Comparison of ENCODE assay signal across 18 cellular contexts in the genomic region with DNA sequence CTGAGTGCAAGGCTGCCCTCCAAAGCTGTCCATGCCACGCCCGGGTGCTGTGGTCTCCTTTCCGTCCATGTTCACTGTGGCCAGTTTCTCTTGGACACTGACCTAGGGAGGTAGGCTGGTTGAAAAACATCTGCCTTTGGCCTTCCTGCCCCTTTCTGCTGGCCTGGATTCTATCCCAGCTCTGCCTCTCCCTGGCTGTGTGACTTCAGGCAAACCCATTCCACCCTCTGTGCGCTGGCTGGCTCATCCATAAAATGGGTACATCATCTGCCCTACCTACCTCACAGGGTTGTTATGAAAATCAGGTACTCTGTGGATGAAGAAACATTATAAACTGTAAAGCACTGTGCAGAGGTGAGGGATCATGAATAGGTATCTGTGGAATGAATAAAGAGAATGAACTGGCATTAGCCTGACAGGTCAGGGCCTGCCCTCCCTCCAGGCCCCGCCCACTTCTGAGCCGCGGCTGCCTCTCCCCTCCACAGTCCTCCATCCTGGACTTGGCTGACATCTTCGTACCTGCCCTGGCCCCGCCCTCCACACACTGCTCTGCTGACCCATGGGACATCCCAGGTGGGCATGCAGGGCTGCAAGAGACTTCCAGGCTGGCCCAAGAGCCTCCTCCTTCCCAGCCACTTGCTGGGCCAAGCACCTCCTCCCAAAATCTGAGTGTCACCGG. TPM values are rescaled to one million over a fixed set of nuclear protein-coding genes. Genes with fewer than 3 reads are reported as not detected.
A peak's percentile ranks its signal among the peaks of the same experiment; 100 is the strongest.
DNase-seq lines count a peak whose midpoint lies in the region; ATAC-seq, FAIRE-seq and TF ChIP-seq lines count a peak whose summit lies in the region.
"Had no signal": no experiment of that assay in that cellular context is flagged by ENCODE, and none has a peak within 500 bp of the region (broad histone marks: within the 10 kb centered on the region; RNA-seq: fewer than 3 reads in every experiment).

No MANE protein-coding gene starts in this region.

- H3K4me3 ChIP-seq in BLaER1, result no peak overlapping the region
- no peak overlapping the region for H3K4me3 ChIP-seq in HEK293 (ENCODE audit: low read depth, low read length)
- peak overlapping the region in 1 of 3 experiments; percentile 87; a peak in 2 of 6 replicates for H3K4me3 ChIP-seq in HepG2 (replicated peaks in 1 of 3; ENCODE audit: insufficient read depth in 1 of 3, low read depth in 2 of 3, low read length in 3 of 3)
- H3K4me3 ChIP-seq: body of pancreas, SK-N-MC, spleen had no signal

- H3K9ac ChIP-seq in BLaER1, result no peak overlapping the region
- no peak overlapping the region; the same call in 1 of the 2 replicates for H3K9ac ChIP-seq in HepG2 (ENCODE audit: insufficient read depth, low read depth, low read length)
- H3K9ac ChIP-seq: parathyroid adenoma had no signal

- peak; percentile 84 for DNase-seq in MCF 10A (ENCODE audit: unreplicated experiment)
- no peak for DNase-seq in HepG2 (ENCODE audit: low spot score)
- no peak for DNase-seq in RPMI8226
- DNase-seq in dermis blood vessel endothelial cell, result no peak
- no peak for DNase-seq in stimulated activated CD4-positive, alpha-beta T cell treated with anti-CD3 and anti-CD28 coated beads, Interleukin-12 subunit alpha, Interleukin-12 subunit beta, amount 100 ng/mL, for 4 hours
- DNase-seq: activated CD8-positive, alpha-beta memory T cell treated with anti-CD3 and anti-CD28 coated beads for 24 hours; activated gamma-delta T cell treated with Interleukin-2 at 50 U/mL for 16 hours; EL; foreskin fibroblast; KBM-7; NCI-H1436; spleen had no signal

- in situ Hi-C loops in HepG2 (cut with HindIII; ENCODE audit: extremely low pct_ligation_motif_present, low pct_unique_long_range_greater_than_20kb), result loop anchor here (10.0 kb wide), 1 partner anchor 415 kb away; no protein-coding TSS in a partner anchor

- H3K9me3 Mint-ChIP-seq in MCF 10A (ENCODE audit: unreplicated experiment), result no peaks in the 10 kb centered on the region

- no peaks in the 10 kb centered on the region for H3K27me3 Mint-ChIP-seq in MCF 10A (ENCODE audit: insufficient read depth, unreplicated experiment)

- 45% methylated on average over 10 of the region's 10 CpGs for WGBS in HepG2 (ENCODE audit: low lambda C conversion rate)

- H3K4me1 ChIP-seq in BLaER1, result peaks cover 49% of the 10 kb centered on the region
- H3K4me1 ChIP-seq in HEK293 (ENCODE audit: control insufficient read depth, insufficient read depth, low read length), result peaks cover 8% of the 10 kb centered on the region
- peaks cover 72% of the 10 kb centered on the region for H3K4me1 ChIP-seq in HepG2 (ENCODE audit: insufficient read depth, low read length)

- TF ChIP-seq CTCF in HEK293 (tag by site-specific recombination; IDR thresholded peaks at IDR 0.05) (no peak), MCF 10A (IDR thresholded peaks at IDR 0.05; ENCODE audit: unreplicated experiment) (no peak), HepG2 (CRISPR knock-in tag; IDR thresholded peaks at IDR 0.05) (no peak)

- H3K9me3 ChIP-seq in BLaER1, result no peaks in the 10 kb centered on the region
- no peaks in the 10 kb centered on the region for H3K9me3 ChIP-seq in HEK293 (ENCODE audit: control insufficient read depth, insufficient read depth, low read depth, low read length)
- no peaks in the 10 kb centered on the region for H3K9me3 ChIP-seq in HepG2 (ENCODE audit: low read length)
- H3K9me3 ChIP-seq: body of pancreas, spleen had no signal

- H3K27me3 ChIP-seq in BLaER1, result peaks cover 9% of the 10 kb centered on the region
- no peaks in the 10 kb centered on the region; a peak in 1 of 5 replicates for H3K27me3 ChIP-seq in HepG2 (ENCODE audit: control insufficient read depth in 1 of 2, insufficient read depth in 2 of 2, low read length in 2 of 2)
- H3K27me3 ChIP-seq: body of pancreas had no signal

- peak; percentile 40 for FAIRE-seq in HepG2 (lab: Jason Lieb, UNC)

- H3K4me3 Mint-ChIP-seq in MCF 10A (ENCODE audit: unreplicated experiment), result no peak overlapping the region

- H3K36me3 Mint-ChIP-seq in MCF 10A (ENCODE audit: insufficient read depth, unreplicated experiment), result no peaks in the 10 kb centered on the region

- no peak for ATAC-seq in HepG2
- no peak for ATAC-seq in HG03135 (IDR thresholded peaks at IDR 0.05; ENCODE audit: unreplicated experiment)
- ATAC-seq: body of pancreas had no signal

- POLR2A ChIA-PET in HEK293 (lab: Yijun Ruan, JAX), result no interaction called here
- POLR2A ChIA-PET in MCF 10A (lab: Yijun Ruan, JAX), result interaction anchor here (1.0 to 5.6 kb wide), 2 partner anchors 23 to 54 kb away, joined by 3 to 59 read pairs; no protein-coding TSS in a partner anchor
- POLR2A ChIA-PET in HepG2 (lab: Yijun Ruan, JAX), result interaction anchor here (1.0 to 3.6 kb wide), 4 partner anchors 9 to 61 kb away, joined by 3 to 20 read pairs (median 4); no protein-coding TSS in a partner anchor

- intact Hi-C loops in MCF 10A (cut with micrococcal nuclease), result loop anchor here (10.0 kb wide), 1 partner anchor 415 kb away; no protein-coding TSS in a partner anchor
- intact Hi-C loops in HepG2 (cut with micrococcal nuclease; ENCODE audit: unreplicated experiment), result loop anchor here (10.0 kb wide), 1 partner anchor 415 kb away; no protein-coding TSS in a partner anchor

- no peak for TF ChIP-seq POLR2A in HepG2 (IDR thresholded peaks at IDR 0.05; ENCODE audit: insufficient read depth in 1 of 2, low read depth in 2 of 2, low read length in 2 of 2)

- H4K20me1 ChIP-seq in BLaER1 (no peaks in the 10 kb centered on the region), HepG2 (ENCODE audit: insufficient read depth, low read length) (no peaks in the 10 kb centered on the region)

- peaks cover 43% of the 10 kb centered on the region for H3K4me1 Mint-ChIP-seq in MCF 10A (ENCODE audit: insufficient read depth, unreplicated experiment)

- TF ChIP-seq RAD21 in HepG2 (CRISPR knock-in tag; IDR thresholded peaks at IDR 0.05), result no peak

- CTCF ChIA-PET in HEK293 (lab: Yijun Ruan, JAX), result interaction anchor here (6.7 kb wide), 1 partner anchor 87 kb away, joined by 58 read pairs; no protein-coding TSS in a partner anchor
- CTCF ChIA-PET in MCF 10A (lab: Yijun Ruan, JAX), result interaction anchor here (0.6 to 1.3 kb wide), 3 partner anchors 20 to 57 kb away, joined by 3 read pairs; no protein-coding TSS in a partner anchor
- CTCF ChIA-PET in HepG2 (lab: Yijun Ruan, JAX; ENCODE audit: low intra/inter-chr PET ratio, low total read pairs), result no interaction called here

- no peaks in the 10 kb centered on the region for H3K79me2 ChIP-seq in HepG2 (ENCODE audit: insufficient read depth, low read length)

- peak overlapping the region; percentile 68 for H3K27ac Mint-ChIP-seq in MCF 10A (ENCODE audit: low read depth, unreplicated experiment)

- no peaks in the 10 kb centered on the region for H3K36me3 ChIP-seq in BLaER1
- H3K36me3 ChIP-seq in HEK293 (ENCODE audit: control insufficient read depth in 2 of 2, insufficient read depth in 1 of 2, low read length in 2 of 2), result no peaks in the 10 kb centered on the region
- no peaks in the 10 kb centered on the region for H3K36me3 ChIP-seq in HepG2 (replicated peaks in 1 of 2; ENCODE audit: control insufficient read depth in 1 of 2, insufficient read depth in 2 of 2, low read length in 2 of 2)
- H3K36me3 ChIP-seq: spleen had no signal

- no peak overlapping the region for H2AFZ ChIP-seq in HepG2 (ENCODE audit: low read length)
- H2AFZ ChIP-seq: parathyroid adenoma had no signal

- TF ChIP-seq EP300 in HepG2 (IDR thresholded peaks at IDR 0.05; ENCODE audit: low read depth in 2 of 2, low read length in 2 of 2) (no peak), HepG2 (CRISPR knock-in tag; IDR thresholded peaks at IDR 0.05; ENCODE audit: borderline replicate concordance) (no peak)

- BruUV-seq in MCF 10A (replicated peaks; lab: Mats Ljungman, UMichigan) (no TSS peak), HepG2 (replicated peaks; lab: Mats Ljungman, UMichigan) (no TSS peak)

- 0 out of 2 replicates have a peak overlapping the region, but pooled peaks have one; percentile 89 for H3K4me2 ChIP-seq in BLaER1
- peak overlapping the region; percentile 97 for H3K4me2 ChIP-seq in HepG2 (ENCODE audit: low read depth, low read length)

- H3K27ac ChIP-seq in BLaER1 (no peak overlapping the region), HEK293 (ENCODE audit: extremely low read depth, low read depth, low read length) (peak overlapping the region; percentile 12; the same call in 1 of the 2 replicates), HepG2 (ENCODE audit: extremely low read length, insufficient read depth, low read length) (no peak overlapping the region)
- H3K27ac ChIP-seq: parathyroid adenoma, SK-N-MC, spleen had no signal

RNA-seq across cellular contexts. Expression of gene SPATA20, which starts 7.1 kb away (rescaled TPM):
- total RNA-seq in MCF 10A (2022) (35.3 and 39.4 TPM in 2 replicates), HepG2 (2016; rRNA removed; fragmentation: Illumina TruSeq; extraction: Trizol) (35.7 and 64.8 TPM in 2 replicates), dermis blood vessel endothelial cell (36.8 and 43.6 TPM in 2 replicates)
- total RNA-seq in HepG2 (2016; cell fraction: cytosol; rRNA removed; fragmentation: Illumina TruSeq; extraction: Trizol; ENCODE audit: low read depth), result 38.7 and 45.5 TPM in 2 replicates
- total RNA-seq in HepG2 (2016; cell fraction: insoluble cytoplasmic fraction; rRNA removed; fragmentation: Illumina TruSeq; extraction: Trizol), result 31.6 and 65.5 TPM in 2 replicates
- 64.2 and 68.5 TPM in 2 replicates for total RNA-seq in HepG2 (2016; cell fraction: membrane; rRNA removed; fragmentation: Illumina TruSeq; extraction: Trizol)
- total RNA-seq in HepG2 (2016; cell fraction: nucleus; rRNA removed; fragmentation: Illumina TruSeq; extraction: Trizol), result 65.8 and 68.8 TPM in 2 replicates
- polyA plus RNA-seq in HepG2 (2011; rRNA removed), result 36.1 and 38.1 TPM in 2 replicates
- 16.3 and 29.3 TPM in 2 replicates for polyA plus RNA-seq in HepG2 (2011; cell fraction: cytosol; rRNA removed)
- 301 and 348 TPM in 2 replicates for polyA plus RNA-seq in HepG2 (2011; cell fraction: nucleus; rRNA removed)
- 22.4 and 25.0 TPM in 2 replicates for polyA plus RNA-seq in HepG2 (2012)
- 38.7 and 44.0 TPM in 2 replicates for polyA plus RNA-seq in HepG2 (2016; cell fraction: cytosol; fragmentation: Illumina TruSeq; extraction: Trizol; ENCODE audit: low read depth)
- 36.7 and 39.9 TPM in 2 replicates for polyA plus RNA-seq in HepG2 (2016; cell fraction: insoluble cytoplasmic fraction; fragmentation: Illumina TruSeq; extraction: Trizol; ENCODE audit: low read depth)
- polyA plus RNA-seq in HepG2 (2016; cell fraction: membrane; fragmentation: Illumina TruSeq; extraction: Trizol; ENCODE audit: low read depth), result 62.1 and 66.1 TPM in 2 replicates
- 150 and 152 TPM in 2 replicates for polyA plus RNA-seq in HepG2 (2016; cell fraction: nucleus; fragmentation: Illumina TruSeq; extraction: Trizol; ENCODE audit: insufficient read depth, low read depth)
- 11.3 and 57.4 TPM in 2 replicates for polyA minus RNA-seq in HepG2 (2011; rRNA and poly(A)+ RNA removed; ENCODE audit: low replicate concordance)
- 12.1 and 17.9 TPM in 2 replicates for polyA minus RNA-seq in HepG2 (2011; cell fraction: cytosol; rRNA and poly(A)+ RNA removed)
- 52.6 and 68.2 TPM in 2 replicates for polyA minus RNA-seq in HepG2 (2011; cell fraction: nucleus; rRNA and poly(A)+ RNA removed)

RNA-seq across cellular contexts. Expression of gene EPN3, which starts 7.4 kb away (rescaled TPM):
- 2.1 and 4.4 TPM in 2 replicates for total RNA-seq in MCF 10A (2022)
- total RNA-seq in HepG2 (2016; rRNA removed; fragmentation: Illumina TruSeq; extraction: Trizol), result 0.41 and 0.95 TPM in 2 replicates
- total RNA-seq in HepG2 (2016; cell fraction: cytosol; rRNA removed; fragmentation: Illumina TruSeq; extraction: Trizol; ENCODE audit: low read depth), result 0.88 and 1.1 TPM in 2 replicates
- total RNA-seq in HepG2 (2016; cell fraction: insoluble cytoplasmic fraction; rRNA removed; fragmentation: Illumina TruSeq; extraction: Trizol), result 0.54 and 0.71 TPM in 2 replicates
- total RNA-seq in HepG2 (2016; cell fraction: membrane; rRNA removed; fragmentation: Illumina TruSeq; extraction: Trizol), result 0.90 and 1.3 TPM in 2 replicates
- 1.1 and 1.6 TPM in 2 replicates for total RNA-seq in HepG2 (2016; cell fraction: nucleus; rRNA removed; fragmentation: Illumina TruSeq; extraction: Trizol)
- polyA plus RNA-seq in HepG2 (2011; rRNA removed), result 0.05 and 0.11 TPM in 2 replicates
- 0.04 and 0.09 TPM in 2 replicates for polyA plus RNA-seq in HepG2 (2011; cell fraction: cytosol; rRNA removed)
- 0.23 and 0.35 TPM in 2 replicates for polyA plus RNA-seq in HepG2 (2011; cell fraction: nucleus; rRNA removed)
- polyA plus RNA-seq in HepG2 (2012), result 0.09 and 0.15 TPM in 2 replicates
- 0.40 and 0.55 TPM in 2 replicates for polyA plus RNA-seq in HepG2 (2016; cell fraction: cytosol; fragmentation: Illumina TruSeq; extraction: Trizol; ENCODE audit: low read depth)
- polyA plus RNA-seq in HepG2 (2016; cell fraction: insoluble cytoplasmic fraction; fragmentation: Illumina TruSeq; extraction: Trizol; ENCODE audit: low read depth), result 1.2 and 1.4 TPM in 2 replicates
- polyA plus RNA-seq in HepG2 (2016; cell fraction: membrane; fragmentation: Illumina TruSeq; extraction: Trizol; ENCODE audit: low read depth), result 0.73 and 0.91 TPM in 2 replicates
- 1.2 and 1.7 TPM in 2 replicates for polyA plus RNA-seq in HepG2 (2016; cell fraction: nucleus; fragmentation: Illumina TruSeq; extraction: Trizol; ENCODE audit: insufficient read depth, low read depth)
- 0.35 and 1.4 TPM in 2 replicates for polyA minus RNA-seq in HepG2 (2011; rRNA and poly(A)+ RNA removed; ENCODE audit: low replicate concordance)
- 0.20 and 0.53 TPM in 2 replicates for polyA minus RNA-seq in HepG2 (2011; cell fraction: cytosol; rRNA and poly(A)+ RNA removed)
- 1.1 and 3.2 TPM in 2 replicates for polyA minus RNA-seq in HepG2 (2011; cell fraction: nucleus; rRNA and poly(A)+ RNA removed)
- under 0.01 TPM in 1 of 2 replicates, not detected in the other for total RNA-seq in dermis blood vessel endothelial cell
- total RNA-seq: spleen had no signal

RNA-seq across cellular contexts. Expression of gene CACNA1G, which starts 20.6 kb away (rescaled TPM):
- total RNA-seq in MCF 10A (2022) (not detected in 2 replicates), HepG2 (2016; rRNA removed; fragmentation: Illumina TruSeq; extraction: Trizol) (0.02 TPM in 1 of 2 replicates, not detected in the other), dermis blood vessel endothelial cell (not detected in 2 replicates)
- total RNA-seq in HepG2 (2016; cell fraction: cytosol; rRNA removed; fragmentation: Illumina TruSeq; extraction: Trizol; ENCODE audit: low read depth), result not detected in 2 replicates
- not detected in 2 replicates for total RNA-seq in HepG2 (2016; cell fraction: insoluble cytoplasmic fraction; rRNA removed; fragmentation: Illumina TruSeq; extraction: Trizol)
- total RNA-seq in HepG2 (2016; cell fraction: membrane; rRNA removed; fragmentation: Illumina TruSeq; extraction: Trizol), result not detected in 2 replicates
- not detected in 2 replicates for total RNA-seq in HepG2 (2016; cell fraction: nucleus; rRNA removed; fragmentation: Illumina TruSeq; extraction: Trizol)
- 0.01 TPM in 1 of 2 replicates, not detected in the other for polyA plus RNA-seq in HepG2 (2011; rRNA removed)
- polyA plus RNA-seq in HepG2 (2011; cell fraction: cytosol; rRNA removed), result 0.01 TPM in 1 of 2 replicates, not detected in the other
- 0.02 and 0.08 TPM in 2 replicates for polyA plus RNA-seq in HepG2 (2011; cell fraction: nucleus; rRNA removed)
- polyA plus RNA-seq in HepG2 (2012), result not detected in 2 replicates
- not detected in 2 replicates for polyA plus RNA-seq in HepG2 (2016; cell fraction: cytosol; fragmentation: Illumina TruSeq; extraction: Trizol; ENCODE audit: low read depth)
- polyA plus RNA-seq in HepG2 (2016; cell fraction: insoluble cytoplasmic fraction; fragmentation: Illumina TruSeq; extraction: Trizol; ENCODE audit: low read depth), result not detected in 2 replicates
- polyA plus RNA-seq in HepG2 (2016; cell fraction: membrane; fragmentation: Illumina TruSeq; extraction: Trizol; ENCODE audit: low read depth), result not detected in 2 replicates
- not detected in 2 replicates for polyA plus RNA-seq in HepG2 (2016; cell fraction: nucleus; fragmentation: Illumina TruSeq; extraction: Trizol; ENCODE audit: insufficient read depth, low read depth)
- not detected in 2 replicates for polyA minus RNA-seq in HepG2 (2011; rRNA and poly(A)+ RNA removed; ENCODE audit: low replicate concordance)
- not detected in 2 replicates for polyA minus RNA-seq in HepG2 (2011; cell fraction: cytosol; rRNA and poly(A)+ RNA removed)
- polyA minus RNA-seq in HepG2 (2011; cell fraction: nucleus; rRNA and poly(A)+ RNA removed), result not detected in 2 replicates

RNA-seq across cellular contexts. Expression of gene MYCBPAP, which starts 31.7 kb away (rescaled TPM):
- 0.19 TPM in 1 of 2 replicates, not detected in the other for total RNA-seq in MCF 10A (2022)
- total RNA-seq in HepG2 (2016; rRNA removed; fragmentation: Illumina TruSeq; extraction: Trizol), result 0.24 and 0.36 TPM in 2 replicates
- total RNA-seq in HepG2 (2016; cell fraction: cytosol; rRNA removed; fragmentation: Illumina TruSeq; extraction: Trizol; ENCODE audit: low read depth), result not detected in 2 replicates
- 0.09 and 0.32 TPM in 2 replicates for total RNA-seq in HepG2 (2016; cell fraction: insoluble cytoplasmic fraction; rRNA removed; fragmentation: Illumina TruSeq; extraction: Trizol)
- total RNA-seq in HepG2 (2016; cell fraction: membrane; rRNA removed; fragmentation: Illumina TruSeq; extraction: Trizol), result 0.41 TPM in 1 of 2 replicates, not detected in the other
- total RNA-seq in HepG2 (2016; cell fraction: nucleus; rRNA removed; fragmentation: Illumina TruSeq; extraction: Trizol), result 0.47 and 1.0 TPM in 2 replicates
- polyA plus RNA-seq in HepG2 (2011; rRNA removed), result 0.18 and 0.22 TPM in 2 replicates
- polyA plus RNA-seq in HepG2 (2011; cell fraction: cytosol; rRNA removed), result 0.12 and 0.13 TPM in 2 replicates
- polyA plus RNA-seq in HepG2 (2011; cell fraction: nucleus; rRNA removed), result 0.69 and 1.0 TPM in 2 replicates
- 0.48 and 0.56 TPM in 2 replicates for polyA plus RNA-seq in HepG2 (2012)
- not detected in 2 replicates for polyA plus RNA-seq in HepG2 (2016; cell fraction: cytosol; fragmentation: Illumina TruSeq; extraction: Trizol; ENCODE audit: low read depth)
- polyA plus RNA-seq in HepG2 (2016; cell fraction: insoluble cytoplasmic fraction; fragmentation: Illumina TruSeq; extraction: Trizol; ENCODE audit: low read depth), result 0.36 and 0.41 TPM in 2 replicates
- polyA plus RNA-seq in HepG2 (2016; cell fraction: membrane; fragmentation: Illumina TruSeq; extraction: Trizol; ENCODE audit: low read depth), result 0.07 TPM in 1 of 2 replicates, not detected in the other
- polyA plus RNA-seq in HepG2 (2016; cell fraction: nucleus; fragmentation: Illumina TruSeq; extraction: Trizol; ENCODE audit: insufficient read depth, low read depth), result 0.93 and 1.1 TPM in 2 replicates
- polyA minus RNA-seq in HepG2 (2011; rRNA and poly(A)+ RNA removed; ENCODE audit: low replicate concordance), result 0.33 TPM in 1 of 2 replicates, not detected in the other
- polyA minus RNA-seq in HepG2 (2011; cell fraction: cytosol; rRNA and poly(A)+ RNA removed), result not detected in 2 replicates
- polyA minus RNA-seq in HepG2 (2011; cell fraction: nucleus; rRNA and poly(A)+ RNA removed), result 0.52 and 0.75 TPM in 2 replicates
- 0.34 and 0.42 TPM in 2 replicates for total RNA-seq in dermis blood vessel endothelial cell
